Comparison of ENCODE assay signal across 16 cellular contexts in the genomic region with DNA sequence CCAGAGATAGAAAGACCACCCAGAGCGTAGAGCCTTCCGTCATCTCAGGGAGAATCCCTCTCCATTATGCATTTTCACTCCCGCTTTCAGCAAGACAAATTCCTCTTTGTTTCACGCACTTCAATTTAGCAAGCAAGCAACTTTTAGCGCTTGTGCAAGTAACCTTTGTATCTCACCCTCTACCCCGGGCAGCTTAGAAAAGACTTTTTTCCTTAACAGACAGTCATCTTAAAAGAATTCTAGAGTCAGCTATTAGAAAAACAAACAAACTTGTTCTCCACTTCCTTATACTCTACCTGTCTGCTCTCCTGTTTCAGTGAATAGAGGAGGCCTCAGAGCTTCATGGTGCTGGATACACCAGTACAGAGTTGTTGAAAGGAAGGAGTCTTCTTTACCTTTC. TPM values are rescaled to one million over a fixed set of nuclear protein-coding genes. Genes with fewer than 3 reads are reported as not detected.
A peak's percentile ranks its signal among the peaks of the same experiment; 100 is the strongest.
DNase-seq lines count a peak whose midpoint lies in the region; ATAC-seq, FAIRE-seq and TF ChIP-seq lines count a peak whose summit lies in the region.
"Had no signal": no experiment of that assay in that cellular context is flagged by ENCODE, and none has a peak within 500 bp of the region (broad histone marks: within the 10 kb centered on the region; RNA-seq: fewer than 3 reads in every experiment).

No MANE protein-coding gene starts in this region.

- DNase-seq in GM23338 (ENCODE audit: low spot score), result peak; percentile 8
- DNase-seq in astrocyte of the hippocampus (ENCODE audit: low read depth, low spot score), result peak; percentile 27
- peak; percentile 17 for DNase-seq in pons (ENCODE audit: low spot score)
- DNase-seq in NCI-H526 (lab: John Stamatoyannopoulos, UW), result no peak
- no peak for DNase-seq in nucleus accumbens (lab: John Stamatoyannopoulos, UW)
- no peak for DNase-seq in activated CD4-positive, alpha-beta memory T cell treated with anti-CD3 and anti-CD28 coated beads for 36 hours
- DNase-seq: activated naive CD4-positive, alpha-beta T cell treated with anti-CD3 and anti-CD28 coated beads, Interleukin-2, amount 50 U/mL, for 16 hours; AML-193; NCI-H1417 treated with DMSO at 0.1 percent for 48 hours; stimulated activated naive CD4-positive, alpha-beta T cell had no signal

- no peak overlapping the region for H3K4me3 Mint-ChIP-seq in GM23338
- H3K4me3 Mint-ChIP-seq in activated CD4-positive, alpha-beta memory T cell treated with anti-CD3 and anti-CD28 coated beads for 36 hours, result no peak overlapping the region
- H3K4me3 Mint-ChIP-seq: central memory CD8-positive, alpha-beta T cell had no signal

- no peak for ATAC-seq in GM23338
- ATAC-seq in gastroesophageal sphincter, result no peak
- ATAC-seq: K562 had no signal

- TF ChIP-seq CTCF in GM23338 (conservative IDR thresholded peaks at IDR 0.05; ENCODE audit: low read depth in 2 of 2) (no peak), gastroesophageal sphincter (IDR thresholded peaks at IDR 0.05) (no peak)

- no peaks in the 10 kb centered on the region for H3F3A ChIP-seq in GM23338 (replicated peaks; ENCODE audit: low read depth)

- H3K36me3 ChIP-seq in GM23338 (ENCODE audit: insufficient read depth) (no peaks in the 10 kb centered on the region), gastroesophageal sphincter (no peaks in the 10 kb centered on the region)
- H3K36me3 ChIP-seq: right atrium auricular region had no signal

- no peaks in the 10 kb centered on the region for H3K27me3 Mint-ChIP-seq in GM23338 (ENCODE audit: insufficient read depth, low read depth, poor library complexity)
- no peaks in the 10 kb centered on the region for H3K27me3 Mint-ChIP-seq in activated CD4-positive, alpha-beta memory T cell treated with anti-CD3 and anti-CD28 coated beads for 36 hours

- POLR2A ChIA-PET in activated CD4-positive, alpha-beta memory T cell treated with anti-CD3 and anti-CD28 coated beads for 36 hours (lab: Charles Lee), result no interaction called here

- H3K27ac ChIP-seq in GM23338 (ENCODE audit: low read depth) (no peak overlapping the region), gastroesophageal sphincter (no peak overlapping the region)
- H3K27ac ChIP-seq: right atrium auricular region had no signal

- CTCF ChIA-PET in activated CD4-positive, alpha-beta memory T cell treated with anti-CD3 and anti-CD28 coated beads for 36 hours (lab: Charles Lee), result no interaction called here

- H3K9me3 Mint-ChIP-seq in GM23338, result peaks cover 8% of the 10 kb centered on the region; the same call in 2 of the 3 replicates
- H3K9me3 Mint-ChIP-seq in activated CD4-positive, alpha-beta memory T cell treated with anti-CD3 and anti-CD28 coated beads for 36 hours, result no peaks in the 10 kb centered on the region
- H3K9me3 Mint-ChIP-seq: central memory CD8-positive, alpha-beta T cell had no signal

- peaks cover 16% of the 10 kb centered on the region for H3K36me3 Mint-ChIP-seq in GM23338 (ENCODE audit: low read depth)
- no peaks in the 10 kb centered on the region for H3K36me3 Mint-ChIP-seq in activated CD4-positive, alpha-beta memory T cell treated with anti-CD3 and anti-CD28 coated beads for 36 hours

- no peak overlapping the region for H3K4me2 ChIP-seq in GM23338

- H3K4me1 Mint-ChIP-seq in GM23338, result peaks cover 6% of the 10 kb centered on the region; the same call in 2 of the 3 replicates
- H3K4me1 Mint-ChIP-seq in activated CD4-positive, alpha-beta memory T cell treated with anti-CD3 and anti-CD28 coated beads for 36 hours (ENCODE audit: low read depth), result no peaks in the 10 kb centered on the region
- H3K4me1 Mint-ChIP-seq: central memory CD8-positive, alpha-beta T cell had no signal

- H4K20me1 ChIP-seq in GM23338 (replicated peaks; ENCODE audit: insufficient read depth), result no peaks in the 10 kb centered on the region

- FAIRE-seq in islet of Langerhans (lab: Jason Lieb, UNC), result peak; percentile 30
- FAIRE-seq: K562, TTC549 had no signal

- no peaks in the 10 kb centered on the region for H3K79me2 ChIP-seq in GM23338 (replicated peaks; ENCODE audit: insufficient read depth)

- 73 to 88% methylated on average over 4 to 6 of the region's 6 CpGs for WGBS in gastroesophageal sphincter (ENCODE audit: low coverage in 1 of 2), 2 donors

- no peak overlapping the region for H2AFZ ChIP-seq in GM23338

- peaks cover 7% of the 10 kb centered on the region; the same call in 1 of the 2 replicates for H3K4me1 ChIP-seq in GM23338 (ENCODE audit: insufficient read depth)
- no peaks in the 10 kb centered on the region for H3K4me1 ChIP-seq in gastroesophageal sphincter
- H3K4me1 ChIP-seq: right atrium auricular region had no signal

- TF ChIP-seq POLR2A in gastroesophageal sphincter (IDR thresholded peaks at IDR 0.05), result no peak

- TF ChIP-seq EP300 in gastroesophageal sphincter (IDR thresholded peaks at IDR 0.05), result no peak

- no peaks in the 10 kb centered on the region for H3K27me3 ChIP-seq in GM23338 (ENCODE audit: insufficient read depth)
- H3K27me3 ChIP-seq in gastroesophageal sphincter, result no peaks in the 10 kb centered on the region
- H3K27me3 ChIP-seq: right atrium auricular region had no signal

- no peaks in the 10 kb centered on the region for H3K9me3 ChIP-seq in gastroesophageal sphincter
- H3K9me3 ChIP-seq: right atrium auricular region had no signal

- no peaks in the 10 kb centered on the region for H3K9me2 ChIP-seq in GM23338 (ENCODE audit: insufficient read depth)

- intact Hi-C loops in activated CD4-positive, alpha-beta memory T cell treated with anti-CD3 and anti-CD28 coated beads for 36 hours (cut with micrococcal nuclease), result no loop called here

- H3K27ac Mint-ChIP-seq in GM23338, result no peak overlapping the region
- H3K27ac Mint-ChIP-seq in activated CD4-positive, alpha-beta memory T cell treated with anti-CD3 and anti-CD28 coated beads for 36 hours, result no peak overlapping the region

- H3K4me3 ChIP-seq in GM23338 (no peak overlapping the region), gastroesophageal sphincter (no peak overlapping the region)
- H3K4me3 ChIP-seq: K562, right atrium auricular region had no signal

TF ChIP-seq in GM23338, 12 proteins besides CTCF, POLR2A, EP300 and RAD21 (continues in another document):
- TF ChIP-seq ZNF462 (CRISPR knock-in tag; IDR thresholded peaks at IDR 0.05) (no peak), EZH2phosphoT487 (IDR thresholded peaks at IDR 0.05; ENCODE audit: unreplicated experiment) (no peak), ZNF331 (CRISPR knock-in tag; IDR thresholded peaks at IDR 0.05; ENCODE audit: low read depth) (no peak)

RNA-seq across cellular contexts. Expression of gene TIGD2, which starts 12.1 kb away (rescaled TPM):
- total RNA-seq in GM23338 (2014; rRNA removed; shearing (Covaris generic)), result 6.7 and 8.7 TPM in 2 replicates
- polyA plus RNA-seq in GM23338 (2016; fragmentation: Nextera tagmentation; extraction: Ambion mirVana), result 1.8 and 2.1 TPM in 2 replicates
- total RNA-seq in gastroesophageal sphincter, result 1 to 10 TPM; 1.2 to 4.5 (median 2.9) TPM
- 1 to 10 TPM; 1.1 to 1.4 TPM for total RNA-seq in activated CD4-positive, alpha-beta memory T cell treated with anti-CD3 and anti-CD28 coated beads for 36 hours

Comparison
In these comparisons a context has a peak if more than half of its experiments do, and no peak if none do; other contexts are left out.
1. DNase-seq: peak in GM23338 (single experiment), astrocyte of the hippocampus (single experiment) and pons (single experiment); none in NCI-H526 (0 of 2), nucleus accumbens (0 of 56) and activated CD4-positive, alpha-beta memory T cell treated with anti-CD3 and anti-CD28 coated beads for 36 hours (single experiment).